ENCODE assay signal across 2 cellular contexts in the genomic region with DNA sequence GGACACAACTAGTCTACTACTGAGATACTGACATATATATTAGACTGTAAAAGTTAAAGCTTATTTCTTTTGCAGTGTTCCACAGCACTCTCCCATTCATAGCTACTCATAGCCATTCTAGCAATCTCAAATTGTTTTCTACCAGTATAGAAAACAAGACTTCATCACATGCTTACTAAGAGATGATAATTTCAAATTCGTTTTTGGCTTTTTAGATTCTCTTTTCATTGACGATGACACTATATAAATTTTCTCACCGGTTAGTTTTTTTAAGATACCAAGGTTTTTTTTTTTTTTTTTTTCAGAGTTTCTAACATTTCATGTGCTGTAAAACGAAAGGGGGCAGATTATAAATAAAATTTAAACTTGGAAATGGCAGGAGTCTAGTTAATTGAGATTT.
TF ChIP-seq lines count a peak whose summit lies in the region.

No MANE protein-coding gene starts in this region.

TF ChIP-seq in HEK293, 187 proteins besides CTCF, POLR2A, EP300 and RAD21:
- TF ChIP-seq ZFP37 (tag by site-specific recombination; IDR thresholded peaks at IDR 0.05): no peak
- peak; percentile 89 for TF ChIP-seq ZNF362 (tag by site-specific recombination; IDR thresholded peaks at IDR 0.05)
- no peak for TF ChIP-seq ZNF544 (tag by site-specific recombination; IDR thresholded peaks at IDR 0.05)

TF ChIP-seq in GM12878, 131 proteins besides CTCF, POLR2A, EP300 and RAD21:
- no peak for TF ChIP-seq RB1 (IDR thresholded peaks at IDR 0.05; ENCODE audit: borderline replicate concordance)
- TF ChIP-seq FOS (IDR thresholded peaks at IDR 0.05; ENCODE audit: borderline replicate concordance, extremely low read depth, insufficient read length): no peak
- TF ChIP-seq HSF1 (IDR thresholded peaks at IDR 0.05; ENCODE audit: low read depth, low read length): no peak
- TF ChIP-seq FOXM1 (IDR thresholded peaks at IDR 0.05; ENCODE audit: low read depth, low read length): no peak
- no peak for TF ChIP-seq PML (IDR thresholded peaks at IDR 0.05; ENCODE audit: low read length)
- TF ChIP-seq, protein P1, sequence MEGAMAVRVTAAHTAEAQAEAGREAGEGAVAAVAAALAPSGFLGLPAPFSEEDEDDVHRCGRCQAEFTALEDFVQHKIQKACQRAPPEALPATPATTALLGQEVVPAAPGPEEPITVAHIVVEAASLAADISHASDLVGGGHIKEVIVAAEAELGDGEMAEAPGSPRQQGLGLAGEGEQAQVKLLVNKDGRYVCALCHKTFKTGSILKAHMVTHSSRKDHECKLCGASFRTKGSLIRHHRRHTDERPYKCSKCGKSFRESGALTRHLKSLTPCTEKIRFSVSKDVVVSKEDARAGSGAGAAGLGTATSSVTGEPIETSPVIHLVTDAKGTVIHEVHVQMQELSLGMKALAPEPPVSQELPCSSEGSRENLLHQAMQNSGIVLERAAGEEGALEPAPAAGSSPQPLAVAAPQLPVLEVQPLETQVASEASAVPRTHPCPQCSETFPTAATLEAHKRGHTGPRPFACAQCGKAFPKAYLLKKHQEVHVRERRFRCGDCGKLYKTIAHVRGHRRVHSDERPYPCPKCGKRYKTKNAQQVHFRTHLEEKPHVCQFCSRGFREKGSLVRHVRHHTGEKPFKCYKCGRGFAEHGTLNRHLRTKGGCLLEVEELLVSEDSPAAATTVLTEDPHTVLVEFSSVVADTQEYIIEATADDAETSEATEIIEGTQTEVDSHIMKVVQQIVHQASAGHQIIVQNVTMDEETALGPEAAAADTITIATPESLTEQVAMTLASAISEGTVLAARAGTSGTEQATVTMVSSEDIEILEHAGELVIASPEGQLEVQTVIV (IDR thresholded peaks at IDR 0.05; ENCODE audit: borderline replicate concordance, partially characterized antibody): no peak
- TF ChIP-seq SIN3A (IDR thresholded peaks at IDR 0.05; ENCODE audit: low read depth, low read length): no peak
- TF ChIP-seq NKRF (conservative IDR thresholded peaks at IDR 0.05): no peak
- TF ChIP-seq, protein P2, sequence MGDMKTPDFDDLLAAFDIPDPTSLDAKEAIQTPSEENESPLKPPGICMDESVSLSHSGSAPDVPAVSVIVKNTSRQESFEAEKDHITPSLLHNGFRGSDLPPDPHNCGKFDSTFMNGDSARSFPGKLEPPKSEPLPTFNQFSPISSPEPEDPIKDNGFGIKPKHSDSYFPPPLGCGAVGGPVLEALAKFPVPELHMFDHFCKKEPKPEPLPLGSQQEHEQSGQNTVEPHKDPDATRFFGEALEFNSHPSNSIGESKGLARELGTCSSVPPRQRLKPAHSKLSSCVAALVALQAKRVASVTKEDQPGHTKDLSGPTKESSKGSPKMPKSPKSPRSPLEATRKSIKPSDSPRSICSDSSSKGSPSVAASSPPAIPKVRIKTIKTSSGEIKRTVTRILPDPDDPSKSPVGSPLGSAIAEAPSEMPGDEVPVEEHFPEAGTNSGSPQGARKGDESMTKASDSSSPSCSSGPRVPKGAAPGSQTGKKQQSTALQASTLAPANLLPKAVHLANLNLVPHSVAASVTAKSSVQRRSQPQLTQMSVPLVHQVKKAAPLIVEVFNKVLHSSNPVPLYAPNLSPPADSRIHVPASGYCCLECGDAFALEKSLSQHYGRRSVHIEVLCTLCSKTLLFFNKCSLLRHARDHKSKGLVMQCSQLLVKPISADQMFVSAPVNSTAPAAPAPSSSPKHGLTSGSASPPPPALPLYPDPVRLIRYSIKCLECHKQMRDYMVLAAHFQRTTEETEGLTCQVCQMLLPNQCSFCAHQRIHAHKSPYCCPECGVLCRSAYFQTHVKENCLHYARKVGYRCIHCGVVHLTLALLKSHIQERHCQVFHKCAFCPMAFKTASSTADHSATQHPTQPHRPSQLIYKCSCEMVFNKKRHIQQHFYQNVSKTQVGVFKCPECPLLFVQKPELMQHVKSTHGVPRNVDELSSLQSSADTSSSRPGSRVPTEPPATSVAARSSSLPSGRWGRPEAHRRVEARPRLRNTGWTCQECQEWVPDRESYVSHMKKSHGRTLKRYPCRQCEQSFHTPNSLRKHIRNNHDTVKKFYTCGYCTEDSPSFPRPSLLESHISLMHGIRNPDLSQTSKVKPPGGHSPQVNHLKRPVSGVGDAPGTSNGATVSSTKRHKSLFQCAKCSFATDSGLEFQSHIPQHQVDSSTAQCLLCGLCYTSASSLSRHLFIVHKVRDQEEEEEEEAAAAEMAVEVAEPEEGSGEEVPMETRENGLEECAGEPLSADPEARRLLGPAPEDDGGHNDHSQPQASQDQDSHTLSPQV (IDR thresholded peaks at IDR 0.05): no peak
TF ChIP-seq in GM12878: peak in this region for 0.
